ENCODE assay signal across 16 cellular contexts in the genomic region with DNA sequence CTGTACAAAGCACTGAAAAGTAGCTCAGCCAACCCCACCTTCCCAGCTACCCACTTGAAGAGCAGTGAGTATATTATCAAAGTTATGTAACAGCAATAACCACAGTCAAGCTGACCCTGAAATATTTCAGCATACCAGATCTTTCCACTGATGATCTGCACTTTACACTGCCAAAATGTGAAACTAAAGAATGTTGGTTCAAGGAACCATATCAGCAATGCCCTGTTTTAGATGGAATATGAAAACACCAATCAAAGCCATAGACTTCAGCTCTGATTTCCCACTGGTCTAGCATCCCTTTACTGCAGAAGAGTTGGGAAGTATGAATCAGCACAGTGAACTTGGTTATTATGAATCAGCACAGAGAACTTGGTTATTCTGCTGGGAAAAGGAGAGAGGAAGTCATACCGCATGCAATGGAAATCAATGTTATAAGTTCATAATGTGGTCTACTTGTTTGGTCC. TPM values are rescaled to one million over a fixed set of nuclear protein-coding genes. Genes with fewer than 3 reads are reported as not detected.
DNase-seq lines count a peak whose midpoint lies in the region; ATAC-seq, FAIRE-seq and TF ChIP-seq lines count a peak whose summit lies in the region.
"Had no signal": no experiment of that assay in that cellular context is flagged by ENCODE, and none has a peak within 500 bp of the region (broad histone marks: within the 10 kb centered on the region; RNA-seq: fewer than 3 reads in every experiment).

No MANE protein-coding gene starts in this region.

- peak; percentile 76 for FAIRE-seq in A549 (lab: Jason Lieb, UNC)
- FAIRE-seq in small intestine (lab: Jason Lieb, UNC) = no peak

- CTCF ChIA-PET in A549 (lab: Yijun Ruan, JAX) = interaction anchor here (0.6 to 1.9 kb wide), 5 partner anchors 9 to 70 kb away, joined by 3 to 9 read pairs (median 3); no protein-coding TSS in a partner anchor
- CTCF ChIA-PET in activated CD4-positive, alpha-beta memory T cell treated with anti-CD3 and anti-CD28 coated beads, Interleukin-2, amount 10 ng/mL, durations not matched to agents 7 days and 5 days (lab: Charles Lee) = interaction anchor here (1.0 kb wide), 1 partner anchor 278 kb away, joined by 5 read pairs; no protein-coding TSS in a partner anchor
- CTCF ChIA-PET in CD4-positive, alpha-beta memory T cell (lab: Charles Lee; ENCODE audit: partially characterized antibody) = interaction anchor here (0.6 to 2.0 kb wide), 5 partner anchors 21 to 261 kb away, joined by 3 to 10 read pairs (median 4); no protein-coding TSS in a partner anchor

- H3K4me3 ChIP-seq in A549 (no peak overlapping the region), small intestine (ENCODE audit: low read depth in 1 of 2, low read length in 2 of 2) (no peak overlapping the region)
- H3K4me3 ChIP-seq in CD4-positive, alpha-beta memory T cell (ENCODE audit: low read length in 2 of 2) = no peak overlapping the region
- H3K4me3 ChIP-seq: gastroesophageal sphincter, GM23338, PC-9 had no signal

- H3K9me3 ChIP-seq in A549 = no peaks in the 10 kb centered on the region
- H3K9me3 ChIP-seq in small intestine (ENCODE audit: control insufficient read depth, low read depth) = no peaks in the 10 kb centered on the region
- no peaks in the 10 kb centered on the region for H3K9me3 ChIP-seq in CD4-positive, alpha-beta memory T cell (ENCODE audit: control insufficient read depth in 1 of 2, low read length in 2 of 2)
- H3K9me3 ChIP-seq: gastroesophageal sphincter had no signal

- no peaks in the 10 kb centered on the region for H3K27me3 Mint-ChIP-seq in activated CD4-positive, alpha-beta memory T cell treated with anti-CD3 and anti-CD28 coated beads, Interleukin-2, amount 10 ng/mL, durations not matched to agents 7 days and 5 days
- H3K27me3 Mint-ChIP-seq in CD4-positive, alpha-beta memory T cell = no peaks in the 10 kb centered on the region

- H3K36me3 ChIP-seq in small intestine (ENCODE audit: control insufficient read depth in 2 of 2, insufficient read depth in 2 of 2, low read length in 2 of 2) = peaks cover 9 to 22% of the 10 kb centered on the region in 2 donors
- H3K36me3 ChIP-seq in CD4-positive, alpha-beta memory T cell (ENCODE audit: insufficient read depth, low read length) = peaks cover 23% of the 10 kb centered on the region

- no peak for TF ChIP-seq RAD21 in A549 (conservative IDR thresholded peaks at IDR 0.05 in 1 of 2, IDR thresholded peaks at IDR 0.05 in 1 of 2)

- H3K4me3 Mint-ChIP-seq in activated CD4-positive, alpha-beta memory T cell treated with anti-CD3 and anti-CD28 coated beads, Interleukin-2, amount 10 ng/mL, durations not matched to agents 7 days and 5 days = no peak overlapping the region
- H3K4me3 Mint-ChIP-seq in CD4-positive, alpha-beta memory T cell = no peak overlapping the region
- H3K4me3 Mint-ChIP-seq: GM23338 had no signal

- peaks cover 70% of the 10 kb centered on the region for H3K36me3 Mint-ChIP-seq in activated CD4-positive, alpha-beta memory T cell treated with anti-CD3 and anti-CD28 coated beads, Interleukin-2, amount 10 ng/mL, durations not matched to agents 7 days and 5 days (ENCODE audit: low read depth)
- peaks cover 58% of the 10 kb centered on the region in 2 donors for H3K36me3 Mint-ChIP-seq in CD4-positive, alpha-beta memory T cell

- POLR2A ChIA-PET in A549 (lab: Yijun Ruan, JAX) = interaction anchor here (0.5 to 2.1 kb wide), 3 partner anchors 18 to 98 kb away, joined by 3 to 5 read pairs (median 3); no protein-coding TSS in a partner anchor
- POLR2A ChIA-PET in activated CD4-positive, alpha-beta memory T cell treated with anti-CD3 and anti-CD28 coated beads, Interleukin-2, amount 10 ng/mL, durations not matched to agents 7 days and 5 days (lab: Charles Lee) = interaction anchor here (2.3 kb wide), 1 partner anchor 19 kb away, joined by 9 read pairs; no protein-coding TSS in a partner anchor
- POLR2A ChIA-PET in CD4-positive, alpha-beta memory T cell (lab: Charles Lee; ENCODE audit: partially characterized antibody) = interaction anchor here (2.2 kb wide), 1 partner anchor 20 kb away, joined by 12 read pairs; the partner anchor contains the start of gene CEMIP2

- H3K4me1 Mint-ChIP-seq in activated CD4-positive, alpha-beta memory T cell treated with anti-CD3 and anti-CD28 coated beads, Interleukin-2, amount 10 ng/mL, durations not matched to agents 7 days and 5 days = peaks cover 29% of the 10 kb centered on the region
- peaks cover 27 to 35% (median 30%) of the 10 kb centered on the region in 4 donors for H3K4me1 Mint-ChIP-seq in CD4-positive, alpha-beta memory T cell

- intact Hi-C loops in CD4-positive, alpha-beta memory T cell (cut with micrococcal nuclease) = no loop called here

- 76% methylated on average over 1 of the region's 1 CpG for WGBS in A549 (ENCODE audit: missing lambda C conversion rate)
- WGBS in small intestine, 3 donors = 71 to 85% (median 82%) methylated on average over 1 of the region's 1 CpG

- TF ChIP-seq CTCF in A549 (IDR thresholded peaks at IDR 0.05) = no peak

- no peaks in the 10 kb centered on the region for H3K27me3 ChIP-seq in small intestine (ENCODE audit: control insufficient read depth in 2 of 2, insufficient read depth in 2 of 2, low read length in 2 of 2)
- H3K27me3 ChIP-seq in CD4-positive, alpha-beta memory T cell (ENCODE audit: insufficient read depth, low read length) = no peaks in the 10 kb centered on the region
- H3K27me3 ChIP-seq: gastroesophageal sphincter had no signal

- no peaks in the 10 kb centered on the region for H3K9me3 Mint-ChIP-seq in activated CD4-positive, alpha-beta memory T cell treated with anti-CD3 and anti-CD28 coated beads, Interleukin-2, amount 10 ng/mL, durations not matched to agents 7 days and 5 days
- peaks cover 0 to 3% (median 0%) of the 10 kb centered on the region in 8 donors for H3K9me3 Mint-ChIP-seq in CD4-positive, alpha-beta memory T cell
- H3K9me3 Mint-ChIP-seq: GM23338 had no signal

- DNase-seq in A549 (ENCODE audit: low read depth in 1 of 2, low spot score in 1 of 2) = no peak
- peak; percentile 82 for DNase-seq in ELR (ENCODE audit: low read depth)
- no peak for DNase-seq in activated CD4-positive, alpha-beta memory T cell treated with anti-CD3 and anti-CD28 coated beads, Interleukin-2, amount 10 ng/mL, durations not matched to agents 7 days and 5 days
- peak; percentile 60 for DNase-seq in kidney tubule cell (ENCODE audit: low spot score)
- DNase-seq in small intestine = no peak
- no peak for DNase-seq in CD4-positive, alpha-beta memory T cell
- no peak for DNase-seq in NCI-H146 (lab: John Stamatoyannopoulos, UW)
- DNase-seq: anterior cingulate cortex; NCI-H1436; PC-9; stimulated activated CD4-positive, alpha-beta T cell treated with anti-CD3 and anti-CD28 coated beads, Interleukin-4, amount 100 ng/mL, for 1 hour; trophoblast cell had no signal

- TF ChIP-seq POLR2A in A549 (IDR thresholded peaks at IDR 0.05; ENCODE audit: low read length) = no peak

- peak overlapping the region; percentile 27 to 71; a peak in 4 of 6 replicates for H3K27ac ChIP-seq in A549
- no peak overlapping the region for H3K27ac ChIP-seq in small intestine (ENCODE audit: low read depth in 1 of 2, low read length in 1 of 2)
- no peak overlapping the region for H3K27ac ChIP-seq in CD4-positive, alpha-beta memory T cell (ENCODE audit: low read depth, low read length)
- H3K27ac ChIP-seq: gastroesophageal sphincter, PC-9 had no signal

- TF ChIP-seq EP300 in A549 (IDR thresholded peaks at IDR 0.05) = no peak

- H3K4me1 ChIP-seq in A549 = peaks cover 93% of the 10 kb centered on the region
- peaks cover 8 to 10% of the 10 kb centered on the region in 2 donors for H3K4me1 ChIP-seq in small intestine (ENCODE audit: control insufficient read depth in 2 of 2, insufficient read depth in 1 of 2, low read depth in 1 of 2, low read length in 1 of 2)
- peaks cover 15% of the 10 kb centered on the region for H3K4me1 ChIP-seq in CD4-positive, alpha-beta memory T cell (ENCODE audit: insufficient read depth, low read length)

- peak overlapping the region; percentile 16 for H3K4me2 ChIP-seq in A549
- H3K4me2 ChIP-seq: GM23338, PC-9 had no signal

- peak overlapping the region; percentile 13 for H3K27ac Mint-ChIP-seq in activated CD4-positive, alpha-beta memory T cell treated with anti-CD3 and anti-CD28 coated beads, Interleukin-2, amount 10 ng/mL, durations not matched to agents 7 days and 5 days
- peak overlapping the region in 2 of 7 donors; percentile 45 to 58 for H3K27ac Mint-ChIP-seq in CD4-positive, alpha-beta memory T cell
- H3K27ac Mint-ChIP-seq: GM23338 had no signal

- peak; percentile 69 to 81 for ATAC-seq in A549
- no peak for ATAC-seq in HG02970 (IDR thresholded peaks at IDR 0.05; ENCODE audit: low FRiP score, unreplicated experiment)
- ATAC-seq: activated CD4-positive, CD25-positive, alpha-beta regulatory T cell treated with anti-CD3 and anti-CD28 coated beads, Interleukin-2, amount 50 U/mL, for 24 hours; gastroesophageal sphincter; GM23338 had no signal

TF ChIP-seq in A549, 52 proteins besides CTCF, POLR2A, EP300 and RAD21:
- TF ChIP-seq MAFK (IDR thresholded peaks at IDR 0.05; ENCODE audit: partially characterized antibody) (peak; percentile 45), FOSB (CRISPR knock-in tag; IDR thresholded peaks at IDR 0.05) (no peak)

RNA-seq across cellular contexts. Expression of gene CEMIP2, which starts 20.0 kb away (rescaled TPM):
- polyA plus RNA-seq in A549 (2011; rRNA removed) (161 and 236 TPM in 2 replicates), A549 (2017; fragmentation: RNase III; extraction: RNeasy Plus Mini Kit Qiagen cat#74134 plus additional on column Dnase treatment) (136 to 158 TPM (median 146 TPM) in 3 replicates), small intestine (10 to 100 TPM; 29.5 to 42.6 (median 30.0) TPM)
- 65.5 and 72.7 TPM in 2 replicates for polyA plus RNA-seq in A549 (2012; cell fraction: cytosol; rRNA removed)
- 146 and 156 TPM in 2 replicates for polyA plus RNA-seq in A549 (2012; cell fraction: nucleus; rRNA removed)
- polyA minus RNA-seq in A549 (2011; rRNA and poly(A)+ RNA removed) = 427 and 492 TPM in 2 replicates
- total RNA-seq in activated CD4-positive, alpha-beta memory T cell treated with anti-CD3 and anti-CD28 coated beads, Interleukin-2, amount 10 ng/mL, durations not matched to agents 7 days and 5 days = 100 to 1,000 TPM; 137 to 140 TPM
- 10 to 100 TPM; 85.8 to 89.4 TPM for total RNA-seq in CD4-positive, alpha-beta memory T cell
- 10 to 100 TPM; 10.0 to 15.6 TPM for polyA plus RNA-seq in CD4-positive, alpha-beta memory T cell

Comparison
In these comparisons a context has a peak if more than half of its experiments do, and no peak if none do; other contexts are left out.
1. DNase-seq: peak in ELR (single experiment) and kidney tubule cell (single experiment); none in A549 (0 of 2), activated CD4-positive, alpha-beta memory T cell treated with anti-CD3 and anti-CD28 coated beads, Interleukin-2, amount 10 ng/mL, durations not matched to agents 7 days and 5 days (single experiment), small intestine (single experiment), CD4-positive, alpha-beta memory T cell (0 of 5) and NCI-H146 (single experiment).
2. H3K27ac ChIP-seq: peak in A549 (2 of 2); none in small intestine (0 of 2) and CD4-positive, alpha-beta memory T cell (single experiment).